ENCODE assay signal across 23 cellular contexts in genomic region chr12:6282453-6282840, GRCh38. TPM values are rescaled to one million over a fixed set of nuclear protein-coding genes. Genes with fewer than 3 reads are reported as not detected.
DNase-seq lines count a peak whose midpoint lies in the region; ATAC-seq and TF ChIP-seq lines count a peak whose summit lies in the region.
"Had no signal": no experiment of that assay in that cellular context is flagged by ENCODE, and none has a peak within 500 bp of the region (broad histone marks: within the 10 kb centered on the region; RNA-seq: fewer than 3 reads in every experiment).

No MANE protein-coding gene starts in this region.

- H4K8ac ChIP-seq in mesendoderm (ENCODE audit: low read depth, low read length) = no peak overlapping the region

- H4K5ac ChIP-seq in mesendoderm (ENCODE audit: low read length) = no peak overlapping the region

- no peak overlapping the region for H2BK5ac ChIP-seq in mesendoderm (ENCODE audit: low read length)

- no peak overlapping the region for H3K4me3 ChIP-seq in Caco-2 (ENCODE audit: low read depth, low read length)
- no peak overlapping the region for H3K4me3 ChIP-seq in NT2/D1 (ENCODE audit: insufficient read length, low read depth)
- H3K4me3 ChIP-seq in mesendoderm (ENCODE audit: low read length) = no peak overlapping the region
- H3K4me3 ChIP-seq: A549; BLaER1 treated with 17β-estradiol and CSF1 and Interleukin-3, amounts not matched to agents 10 nM and 100 nM; Peyer's patch; SJCRH30 had no signal

- H3K4me1 Mint-ChIP-seq in Caco-2 (ENCODE audit: low read depth, unreplicated experiment) (peaks cover 23% of the 10 kb centered on the region), type B pancreatic cell (ENCODE audit: unreplicated experiment) (peaks cover 12% of the 10 kb centered on the region)
- H3K4me1 Mint-ChIP-seq in stimulated activated effector memory CD8-positive, alpha-beta T cell treated with anti-CD3 and anti-CD28 coated beads, Interleukin-12 subunit alpha, Interleukin-12 subunit beta, amount 100 ng/mL, for 72 hours = peaks cover 6% of the 10 kb centered on the region

- H3K79me2 ChIP-seq in mesendoderm (ENCODE audit: control insufficient read depth, insufficient read depth, low read length) = no peaks in the 10 kb centered on the region

- peaks cover 31% of the 10 kb centered on the region for H3K4me1 ChIP-seq in Caco-2
- peaks cover 37% of the 10 kb centered on the region for H3K4me1 ChIP-seq in NT2/D1 (ENCODE audit: insufficient read depth, insufficient read length)
- peaks cover 11% of the 10 kb centered on the region for H3K4me1 ChIP-seq in mesendoderm (ENCODE audit: control insufficient read depth, low read depth, low read length)

- intact Hi-C loops in Caco-2 (cut with micrococcal nuclease; ENCODE audit: unreplicated experiment) = no loop called here

- H3K27ac ChIP-seq in mesendoderm (ENCODE audit: low read depth, low read length) = no peak overlapping the region
- H3K27ac ChIP-seq: BLaER1 treated with 17β-estradiol and CSF1 and Interleukin-3, amounts not matched to agents 10 nM and 100 nM; KMS-11; Peyer's patch; SJCRH30 had no signal

- H3K27ac Mint-ChIP-seq in Caco-2 (ENCODE audit: unreplicated experiment) (peak overlapping the region; percentile 33), type B pancreatic cell (peak overlapping the region; percentile 46)
- no peak overlapping the region for H3K27ac Mint-ChIP-seq in stimulated activated effector memory CD8-positive, alpha-beta T cell treated with anti-CD3 and anti-CD28 coated beads, Interleukin-12 subunit alpha, Interleukin-12 subunit beta, amount 100 ng/mL, for 72 hours
- H3K27ac Mint-ChIP-seq: CD8-positive, alpha-beta T cell had no signal

- no peak overlapping the region for H3K23ac ChIP-seq in mesendoderm (ENCODE audit: low read length)

- no peak overlapping the region for H3K18ac ChIP-seq in mesendoderm (ENCODE audit: low read length)

- H3K27me3 ChIP-seq in Caco-2 (replicated peaks; ENCODE audit: control insufficient read depth, insufficient read depth, low read length) (no peaks in the 10 kb centered on the region), NT2/D1 (ENCODE audit: insufficient read depth, insufficient read length) (no peaks in the 10 kb centered on the region), mesendoderm (ENCODE audit: insufficient read depth, low read length, poor library complexity) (no peaks in the 10 kb centered on the region)
- H3K27me3 ChIP-seq: BLaER1 treated with 17β-estradiol and CSF1 and Interleukin-3, amounts not matched to agents 10 nM and 100 nM; Peyer's patch; SJCRH30 had no signal

- no TSS peak for BruUV-seq in Caco-2 (replicated peaks; lab: Mats Ljungman, UMichigan)

- H3K4me3 Mint-ChIP-seq in Caco-2 (ENCODE audit: unreplicated experiment) (no peak overlapping the region), type B pancreatic cell (no peak overlapping the region)
- no peak overlapping the region for H3K4me3 Mint-ChIP-seq in stimulated activated effector memory CD8-positive, alpha-beta T cell treated with anti-CD3 and anti-CD28 coated beads, Interleukin-12 subunit alpha, Interleukin-12 subunit beta, amount 100 ng/mL, for 72 hours
- H3K4me3 Mint-ChIP-seq: CD8-positive, alpha-beta T cell had no signal

- no peaks in the 10 kb centered on the region for H3K27me3 Mint-ChIP-seq in Caco-2 (ENCODE audit: insufficient read depth, unreplicated experiment)
- peaks cover 19% of the 10 kb centered on the region for H3K27me3 Mint-ChIP-seq in type B pancreatic cell

- no peak for ATAC-seq in stimulated activated effector memory CD8-positive, alpha-beta T cell treated with anti-CD3 and anti-CD28 coated beads, Interleukin-12 subunit alpha, Interleukin-12 subunit beta, amount 100 ng/mL, for 72 hours
- ATAC-seq: A549; CD8-positive, alpha-beta T cell had no signal

- H3K9me3 Mint-ChIP-seq in Caco-2 (ENCODE audit: unreplicated experiment) (no peaks in the 10 kb centered on the region), type B pancreatic cell (no peaks in the 10 kb centered on the region)
- no peaks in the 10 kb centered on the region for H3K9me3 Mint-ChIP-seq in stimulated activated effector memory CD8-positive, alpha-beta T cell treated with anti-CD3 and anti-CD28 coated beads, Interleukin-12 subunit alpha, Interleukin-12 subunit beta, amount 100 ng/mL, for 72 hours
- H3K9me3 Mint-ChIP-seq: CD8-positive, alpha-beta T cell had no signal

- peak overlapping the region; percentile 50 for H3K56ac ChIP-seq in mesendoderm (ENCODE audit: low read length)

- H3K9ac ChIP-seq in NT2/D1 (ENCODE audit: insufficient read length, low read depth) = peak overlapping the region; percentile 45
- H3K9ac ChIP-seq in mesendoderm (ENCODE audit: low read length) = no peak overlapping the region
- H3K9ac ChIP-seq: BLaER1 treated with 17β-estradiol and CSF1 and Interleukin-3, amounts not matched to agents 10 nM and 100 nM; KMS-11 had no signal

- no peak overlapping the region for H3K4ac ChIP-seq in mesendoderm (ENCODE audit: low read depth, low read length)

- DNase-seq in Caco-2 (no peak), NT2/D1 (ENCODE audit: low read depth, low spot score) (no peak), mesendoderm (no peak), type B pancreatic cell (ENCODE audit: extremely low spot score, unreplicated experiment) (no peak)
- DNase-seq in activated CD4-positive, alpha-beta T cell treated with anti-CD3 and anti-CD28 coated beads for 1 hour = no peak
- no peak for DNase-seq in stimulated activated effector memory CD8-positive, alpha-beta T cell treated with anti-CD3 and anti-CD28 coated beads, Interleukin-12 subunit alpha, Interleukin-12 subunit beta, amount 100 ng/mL, for 72 hours (ENCODE audit: low spot score in 2 of 2)
- no peak for DNase-seq in activated CD4-positive, alpha-beta T cell treated with anti-CD3 and anti-CD28 coated beads for 4 hours
- DNase-seq: Calu3; CD8-positive, alpha-beta T cell; DMS153; NCI-H1105; NCI-H146; NCI-H2029; NCI-H226; NCI-H524; NCI-H774; NK-92 treated with Interleukin-12 subunit alpha and Interleukin-12 subunit beta, amount 100 ng/mL, for 24 hours; SJCRH30 had no signal

- H3K4me2 ChIP-seq in mesendoderm (ENCODE audit: low read length) = no peak overlapping the region
- H3K4me2 ChIP-seq: A549, KMS-11 had no signal

- no peak for TF ChIP-seq CTCF in Caco-2 (IDR thresholded peaks at IDR 0.05; ENCODE audit: insufficient read depth in 1 of 2, low read depth in 1 of 2, low read length in 1 of 2, severe bottlenecking in 1 of 2, unreplicated experiment in 1 of 2)
- TF ChIP-seq CTCF in type B pancreatic cell (conservative IDR thresholded peaks at IDR 0.05) = no peak

- POLR2A ChIA-PET in Caco-2 (lab: Charles Lee) = no interaction called here

- H2BK15ac ChIP-seq in mesendoderm (replicated peaks; ENCODE audit: low read depth) = no peak overlapping the region

- H3K9me3 ChIP-seq in Caco-2 = no peaks in the 10 kb centered on the region
- H3K9me3 ChIP-seq in NT2/D1 (ENCODE audit: insufficient read depth, low read length) = no peaks in the 10 kb centered on the region
- H3K9me3 ChIP-seq: A549; BLaER1 treated with 17β-estradiol and CSF1 and Interleukin-3, amounts not matched to agents 10 nM and 100 nM; Peyer's patch; SJCRH30 had no signal

- H2BK120ac ChIP-seq in mesendoderm (ENCODE audit: low read depth, low read length) = no peak overlapping the region

- peaks cover 4% of the 10 kb centered on the region for H3K36me3 Mint-ChIP-seq in Caco-2 (ENCODE audit: insufficient read depth, unreplicated experiment)
- H3K36me3 Mint-ChIP-seq in type B pancreatic cell = no peaks in the 10 kb centered on the region
- peaks cover 6% of the 10 kb centered on the region for H3K36me3 Mint-ChIP-seq in stimulated activated effector memory CD8-positive, alpha-beta T cell treated with anti-CD3 and anti-CD28 coated beads, Interleukin-12 subunit alpha, Interleukin-12 subunit beta, amount 100 ng/mL, for 72 hours
- H3K36me3 Mint-ChIP-seq: CD8-positive, alpha-beta T cell had no signal

- H3K79me1 ChIP-seq in mesendoderm (ENCODE audit: low read length) = no peaks in the 10 kb centered on the region

- no CpG with 5 or more reads among the region's 4 CpGs for WGBS in mesendoderm (ENCODE audit: extremely low coverage, insufficient coverage, low lambda C conversion rate)

- H3K36me3 ChIP-seq in Caco-2 (ENCODE audit: control insufficient read depth, insufficient read depth, low read length) (no peaks in the 10 kb centered on the region), NT2/D1 (ENCODE audit: insufficient read depth, insufficient read length, low read length) (no peaks in the 10 kb centered on the region), mesendoderm (ENCODE audit: control insufficient read depth, insufficient read depth, low read length) (no peaks in the 10 kb centered on the region)
- H3K36me3 ChIP-seq: BLaER1 treated with 17β-estradiol and CSF1 and Interleukin-3, amounts not matched to agents 10 nM and 100 nM; Peyer's patch; SJCRH30 had no signal

- H2AK5ac ChIP-seq in mesendoderm (ENCODE audit: low read length) = no peak overlapping the region

- CTCF ChIA-PET in Caco-2 (lab: Charles Lee) = interaction anchor here (0.9 kb wide), 1 partner anchor 88 kb away, joined by 3 read pairs; no protein-coding TSS in a partner anchor

RNA-seq across cellular contexts. Expression of gene PLEKHG6, which starts 28.0 kb away (rescaled TPM):
- total RNA-seq in Caco-2 (2022) (109 and 123 TPM in 2 replicates), type B pancreatic cell (ENCODE audit: low replicate concordance) (32.4 and 115 TPM in 2 replicates)
- polyA plus RNA-seq in mesendoderm (2013, experiment 1 of 2) = 23.2 TPM
- 22.0 TPM for polyA plus RNA-seq in mesendoderm (2013, experiment 2 of 2)
- total RNA-seq: CD8-positive, alpha-beta T cell; OCI-LY7 had no signal

RNA-seq across cellular contexts. Expression of gene TNFRSF1A, which starts 59.4 kb away (rescaled TPM):
- total RNA-seq in Caco-2 (2022) = 79.0 and 79.4 TPM in 2 replicates
- polyA plus RNA-seq in mesendoderm (2013, experiment 1 of 2) = 87.0 TPM
- 84.9 TPM for polyA plus RNA-seq in mesendoderm (2013, experiment 2 of 2)
- total RNA-seq in type B pancreatic cell (ENCODE audit: low replicate concordance) = 79.1 and 222 TPM in 2 replicates
